Comparison of ENCODE assay signal across 8 cellular contexts in the genomic region with DNA sequence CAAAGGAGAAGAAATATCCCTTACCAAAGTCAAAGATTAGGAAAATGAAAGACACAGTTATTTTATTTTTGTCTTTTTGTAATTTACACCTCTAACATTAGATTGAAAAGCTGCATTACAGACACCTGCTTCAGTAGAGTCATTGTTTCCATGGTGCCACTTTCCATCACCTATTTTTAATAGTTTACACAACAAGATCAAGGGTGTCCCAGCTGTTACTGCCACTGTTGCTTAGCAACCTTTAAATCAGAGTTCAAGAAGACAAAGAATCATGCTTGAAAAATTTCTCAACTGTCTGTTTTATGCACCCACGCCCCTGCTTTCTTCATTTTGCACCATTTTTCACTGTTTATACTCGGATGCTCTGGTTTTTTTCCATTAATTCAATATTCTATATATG.
DNase-seq lines count a peak whose midpoint lies in the region; ATAC-seq lines count a peak whose summit lies in the region.

No MANE protein-coding gene starts in this region.

- ATAC-seq in GM19043 (IDR thresholded peaks at IDR 0.05; ENCODE audit: low read depth, unreplicated experiment) (peak; percentile 80), HG03280 (IDR thresholded peaks at IDR 0.05; ENCODE audit: unreplicated experiment) (peak; percentile 80), left cardiac atrium (peak; percentile 66 to 81)

- DNase-seq in AG08395 (ENCODE audit: low spot score): peak; percentile 58
- peak; percentile 99 for DNase-seq in NCI-H748 (lab: John Stamatoyannopoulos, UW; ENCODE audit: unreplicated experiment)
- DNase-seq in left cardiac atrium: no peak
- no peak for DNase-seq in occipital lobe (lab: John Stamatoyannopoulos, UW)
- no peak for DNase-seq in globus pallidus (ENCODE audit: low spot score)
- no peak for DNase-seq in SIG-M5 treated with dmso at 0.1 percent for 504 hours (lab: John Stamatoyannopoulos, UW; ENCODE audit: unreplicated experiment)

- intact Hi-C loops in left cardiac atrium (cut with DNase I): no loop called here

Comparison
In these comparisons a context has a peak if more than half of its experiments do, and no peak if none do; other contexts are left out.
1. DNase-seq: peak in AG08395 (single experiment) and NCI-H748 (single experiment); none in left cardiac atrium (single experiment), occipital lobe (single experiment), globus pallidus (single experiment) and SIG-M5 treated with dmso at 0.1 percent for 504 hours (single experiment).
2. Peak in every context shown above with its lines, with median percentiles within 50 percentile points of each other: ATAC-seq.